In the genomic region with DNA sequence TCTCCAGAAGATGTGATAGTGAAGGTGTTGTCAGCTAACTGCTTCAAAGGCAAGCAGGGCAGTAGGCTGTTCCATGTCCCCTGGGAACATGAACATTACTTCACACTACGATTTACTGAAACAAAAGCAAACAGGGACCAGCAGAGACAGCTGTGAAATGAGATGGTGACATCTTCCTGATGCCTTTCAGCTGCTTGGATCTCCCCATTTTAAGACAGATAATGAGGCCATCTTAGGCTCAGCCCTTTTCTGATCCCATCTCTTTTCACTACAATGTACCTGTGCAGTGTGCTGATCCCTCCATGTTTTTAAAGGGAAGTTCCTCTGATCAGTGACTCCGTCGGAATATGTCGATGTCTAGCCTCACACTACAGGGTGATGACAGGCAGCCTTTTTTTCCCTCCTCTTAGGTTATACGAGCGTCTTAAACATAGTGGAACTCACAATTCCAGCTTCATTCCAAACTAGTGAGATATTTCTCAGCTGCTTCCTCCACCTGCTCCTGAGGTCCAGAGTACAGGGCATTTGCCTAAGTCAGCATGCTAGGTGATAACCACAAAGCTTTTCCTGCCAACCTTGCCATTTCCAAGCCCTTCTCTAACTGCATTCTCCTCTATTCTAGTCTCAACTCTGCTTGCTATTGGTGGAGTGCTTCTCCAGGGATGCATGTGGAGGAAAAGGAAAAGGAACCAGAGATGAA, we compare ENCODE assay signal across 22 cellular contexts.
A peak's percentile ranks its signal among the peaks of the same experiment; 100 is the strongest.
DNase-seq lines count a peak whose midpoint lies in the region; ATAC-seq and TF ChIP-seq lines count a peak whose summit lies in the region.
"Had no signal": no experiment of that assay in that cellular context is flagged by ENCODE, and none has a peak within 500 bp of the region (broad histone marks: within the 10 kb centered on the region; RNA-seq: fewer than 3 reads in every experiment).

No MANE protein-coding gene starts in this region.

- DNase-seq in HT-29 (ENCODE audit: low spot score) (peak; percentile 48), Peyer's patch (peak in 1 of 3 donors; percentile 69), renal cortical epithelial cell (ENCODE audit: low read depth) (peak; percentile 70), testis (no peak), cortex of kidney (lab: John Stamatoyannopoulos, UW) (no peak)
- no peak for DNase-seq in activated CD4-positive, alpha-beta T cell treated with anti-CD3 and anti-CD28 coated beads for 4 hours
- DNase-seq: activated CD4-positive, alpha-beta T cell treated with anti-CD3 and anti-CD28 coated beads, Interleukin-2, amount 10 ng/mL, durations not matched to agents 7 days and 5 days; activated naive CD8-positive, alpha-beta T cell treated with anti-CD3 and anti-CD28 coated beads, Interleukin-2, amount 10 ng/mL, durations not matched to agents 7 days and 5 days; CD4-positive, alpha-beta T cell; DMS79 treated with DMSO at 0.1 percent for 48 hours; mesendoderm; NCI-H1092 treated with DMSO at 0.1 percent for 48 hours; NCI-H2107; NCI-H524 treated with DMSO at 0.1 percent for 48 hours; Right ventricle myocardium superior; stimulated activated CD4-positive, alpha-beta T cell treated with anti-CD3 and anti-CD28 coated beads, Interleukin-2, amount 100 ng/mL, for 24 hours; stimulated activated naive CD4-positive, alpha-beta T cell; thyroid gland had no signal

- H3K4me1 ChIP-seq in Peyer's patch (peaks cover 0 to 29% (median 0%) of the 10 kb centered on the region in 4 donors), gastroesophageal sphincter (peaks cover 0 to 10% (median 0%) of the 10 kb centered on the region in 3 donors), testis (no peaks in the 10 kb centered on the region)
- H3K4me1 ChIP-seq: thyroid gland had no signal

- H3K9me3 ChIP-seq in Peyer's patch = no peaks in the 10 kb centered on the region
- H3K9me3 ChIP-seq in gastroesophageal sphincter = no peaks in the 10 kb centered on the region
- no peaks in the 10 kb centered on the region for H3K9me3 ChIP-seq in testis
- H3K9me3 ChIP-seq: thyroid gland had no signal

- H3K27me3 ChIP-seq in Peyer's patch = no peaks in the 10 kb centered on the region
- H3K27me3 ChIP-seq in gastroesophageal sphincter = no peaks in the 10 kb centered on the region
- H3K27me3 ChIP-seq in testis = no peaks in the 10 kb centered on the region
- H3K27me3 ChIP-seq: foreskin keratinocyte, thyroid gland had no signal

- intact Hi-C loops in testis (cut with DNase I; ENCODE audit: low total_unique reads) = no loop called here

- peak overlapping the region in 3 of 4 donors; percentile 23 to 72 (median 53) for H3K27ac ChIP-seq in Peyer's patch
- no peak overlapping the region for H3K27ac ChIP-seq in gastroesophageal sphincter
- H3K27ac ChIP-seq in testis = no peak overlapping the region
- H3K27ac ChIP-seq: foreskin keratinocyte, KMS-11, thyroid gland had no signal

- TF ChIP-seq POLR2A in Peyer's patch (IDR thresholded peaks at IDR 0.05) (peak in 1 of 2 donors; percentile 14), gastroesophageal sphincter (IDR thresholded peaks at IDR 0.05) (no peak), testis (IDR thresholded peaks at IDR 0.05) (no peak)

- TF ChIP-seq EP300 in gastroesophageal sphincter (IDR thresholded peaks at IDR 0.05) = no peak

- WGBS in gastroesophageal sphincter (ENCODE audit: low coverage in 1 of 2), 2 donors = 54 to 70% methylated on average over 4 to 6 of the region's 6 CpGs
- WGBS in testis, 2 donors = 91 to 97% methylated on average over 6 of the region's 6 CpGs

- TF ChIP-seq CTCF in Peyer's patch (IDR thresholded peaks at IDR 0.05) (no peak), gastroesophageal sphincter (IDR thresholded peaks at IDR 0.05) (no peak), testis (IDR thresholded peaks at IDR 0.05) (no peak)

- H3K36me3 ChIP-seq in Peyer's patch (no peaks in the 10 kb centered on the region), gastroesophageal sphincter (no peaks in the 10 kb centered on the region), testis (ENCODE audit: low read depth, missing control alignments) (no peaks in the 10 kb centered on the region)
- H3K36me3 ChIP-seq: thyroid gland had no signal

- H3K4me3 ChIP-seq in Peyer's patch (peak overlapping the region in 2 of 4 donors; percentile 1 to 10), gastroesophageal sphincter (no peak overlapping the region), testis (no peak overlapping the region)
- H3K4me3 ChIP-seq: thyroid gland had no signal

- ATAC-seq in gastroesophageal sphincter = peak; percentile 40
- ATAC-seq: activated T-helper 17 cell treated with anti-CD3 and anti-CD28 coated beads, Interleukin-2, amount 50 U/mL, for 72 hours; foreskin keratinocyte had no signal

Comparison
In these comparisons a context has a peak if more than half of its experiments do, and no peak if none do; other contexts are left out.
1. DNase-seq: peak in HT-29 (single experiment) and renal cortical epithelial cell (single experiment); none in testis (single experiment), activated CD4-positive, alpha-beta T cell treated with anti-CD3 and anti-CD28 coated beads for 4 hours (0 of 2) and cortex of kidney (single experiment).
2. H3K27ac ChIP-seq: peak in Peyer's patch (3 of 4); none in gastroesophageal sphincter (0 of 4) and testis (0 of 2).